In the genomic region with DNA sequence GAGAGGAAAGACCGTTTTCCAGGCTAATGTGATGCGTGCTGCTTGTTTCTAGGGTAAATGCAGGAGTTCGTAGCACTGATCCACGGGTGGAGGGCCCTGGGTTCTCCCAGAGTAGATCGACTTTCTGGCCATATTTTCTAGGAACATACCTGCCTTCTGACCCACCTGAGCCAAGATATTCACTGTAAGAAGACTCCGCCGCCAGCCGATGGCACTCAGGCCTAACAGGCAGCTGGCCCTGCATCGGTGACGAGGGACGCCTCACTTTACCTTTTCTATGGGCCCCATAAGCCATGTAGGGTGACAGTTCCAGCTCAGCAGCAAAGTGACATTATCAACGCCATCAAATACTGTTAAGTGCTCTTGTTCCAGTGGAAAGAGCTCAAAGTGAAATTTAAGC, we compare ENCODE assay signal across 17 cellular contexts. TPM values are rescaled to one million over a fixed set of nuclear protein-coding genes. Genes with fewer than 3 reads are reported as not detected.
DNase-seq lines count a peak whose midpoint lies in the region; ATAC-seq and TF ChIP-seq lines count a peak whose summit lies in the region.
"Had no signal": no experiment of that assay in that cellular context is flagged by ENCODE, and none has a peak within 500 bp of the region (broad histone marks: within the 10 kb centered on the region; RNA-seq: fewer than 3 reads in every experiment).

No MANE protein-coding gene starts in this region.

- H3K4me3 ChIP-seq in RWPE2 (ENCODE audit: severe bottlenecking), result no peak overlapping the region
- H3K4me3 ChIP-seq: BLaER1, GM12878, GM23338 had no signal

- no peak overlapping the region for H3K27ac ChIP-seq in RWPE2 (ENCODE audit: poor library complexity, severe bottlenecking)
- H3K27ac ChIP-seq: 22Rv1, BLaER1 had no signal

- intact Hi-C loops in posterior vena cava (cut with DNase I), result no loop called here

- H3K36me3 ChIP-seq in RWPE2 (ENCODE audit: low read depth), result no peaks in the 10 kb centered on the region
- H3K36me3 ChIP-seq: BLaER1 had no signal

- no peaks in the 10 kb centered on the region for H3K9me3 ChIP-seq in RWPE2 (ENCODE audit: severe bottlenecking)
- H3K9me3 ChIP-seq: BLaER1, Caco-2 had no signal

- in situ Hi-C loops in G401 (cut with HindIII; ENCODE audit: low sequenced_read_pairs), result no loop called here

- no peak overlapping the region for H3K27ac Mint-ChIP-seq in activated T-cell treated with anti-CD3 and anti-CD28 coated beads, Interleukin-2, amount 50 U/mL, for 72 hours
- H3K27ac Mint-ChIP-seq: CD8-positive, alpha-beta memory T cell; GM23338 had no signal

- no peak for TF ChIP-seq CTCF in RWPE2 (IDR thresholded peaks at IDR 0.05; ENCODE audit: poor library complexity, severe bottlenecking)

- no peaks in the 10 kb centered on the region for H3K36me3 Mint-ChIP-seq in activated T-cell treated with anti-CD3 and anti-CD28 coated beads, Interleukin-2, amount 50 U/mL, for 72 hours (ENCODE audit: insufficient read depth in 2 of 2)
- H3K36me3 Mint-ChIP-seq: CD8-positive, alpha-beta memory T cell had no signal

- H3K4me1 Mint-ChIP-seq in activated T-cell treated with anti-CD3 and anti-CD28 coated beads, Interleukin-2, amount 50 U/mL, for 72 hours (ENCODE audit: low read depth), result no peaks in the 10 kb centered on the region
- H3K4me1 Mint-ChIP-seq: CD8-positive, alpha-beta memory T cell had no signal

- no peak for ATAC-seq in RWPE2 (ENCODE audit: low read depth)
- no peak for ATAC-seq in activated T-cell treated with anti-CD3 and anti-CD28 coated beads, Interleukin-2, amount 50 U/mL, for 72 hours (replicated peaks in 1 of 2)
- ATAC-seq: GM12878, GM23338 had no signal

- no peaks in the 10 kb centered on the region for H3K4me1 ChIP-seq in RWPE2 (ENCODE audit: insufficient read depth, poor library complexity, severe bottlenecking)
- H3K4me1 ChIP-seq: BLaER1, Caco-2 had no signal

- peaks cover 0 to 3% of the 10 kb centered on the region in 2 donors for H3K9me3 Mint-ChIP-seq in activated T-cell treated with anti-CD3 and anti-CD28 coated beads, Interleukin-2, amount 50 U/mL, for 72 hours
- H3K9me3 Mint-ChIP-seq: GM23338 had no signal

- peaks cover 23% of the 10 kb centered on the region for H3K27me3 Mint-ChIP-seq in activated T-cell treated with anti-CD3 and anti-CD28 coated beads, Interleukin-2, amount 50 U/mL, for 72 hours (ENCODE audit: low read depth)

- no peak overlapping the region for H3K4me3 Mint-ChIP-seq in activated T-cell treated with anti-CD3 and anti-CD28 coated beads, Interleukin-2, amount 50 U/mL, for 72 hours
- H3K4me3 Mint-ChIP-seq: CD8-positive, alpha-beta memory T cell; GM23338 had no signal

- DNase-seq in NCI-H2107 treated with DMSO at 0.1 percent for 48 hours (lab: John Stamatoyannopoulos, UW; ENCODE audit: unreplicated experiment), result peak; percentile 49
- DNase-seq in NCI-H2107 (lab: John Stamatoyannopoulos, UW), result no peak
- peak; percentile 89 for DNase-seq in DMS79 (lab: John Stamatoyannopoulos, UW)
- peak; percentile 22 for DNase-seq in RWPE2 (ENCODE audit: low spot score)
- peak; percentile 46 for DNase-seq in posterior vena cava (ENCODE audit: low spot score)
- no peak for DNase-seq in G401 (ENCODE audit: low spot score)
- DNase-seq in activated T-cell treated with anti-CD3 and anti-CD28 coated beads, Interleukin-2, amount 50 U/mL, for 72 hours, result no peak
- no peak for DNase-seq in Ammon's horn (ENCODE audit: low spot score)
- DNase-seq: Caco-2, H7 had no signal

- H3K27me3 ChIP-seq in RWPE2 (ENCODE audit: insufficient read depth, poor library complexity, severe bottlenecking), result no peaks in the 10 kb centered on the region

RNA-seq across cellular contexts. Expression of a gene that starts 30.2 kb away (rescaled TPM):
- under 1 TPM in 1 of 2 donors, not detected in 1; 0.14 TPM for total RNA-seq in posterior vena cava
- not detected in 2 replicates for total RNA-seq in G401 (2014; rRNA removed; shearing (Covaris generic))
- total RNA-seq in activated T-cell treated with anti-CD3 and anti-CD28 coated beads, Interleukin-2, amount 50 U/mL, for 72 hours, result under 1 TPM; 0.05 to 0.09 TPM
- total RNA-seq: A673; CD8-positive, alpha-beta memory T cell; Daoy; GM12878; H7 had no signal

Comparison
In these comparisons a context has a peak if more than half of its experiments do, and no peak if none do; other contexts are left out.
1. DNase-seq: peak in NCI-H2107 treated with DMSO at 0.1 percent for 48 hours (single experiment), DMS79 (single experiment), RWPE2 (single experiment) and posterior vena cava (single experiment); none in NCI-H2107 (single experiment), G401 (single experiment), activated T-cell treated with anti-CD3 and anti-CD28 coated beads, Interleukin-2, amount 50 U/mL, for 72 hours (0 of 2) and Ammon's horn (single experiment).